Comparison of ENCODE assay signal across 18 cellular contexts in genomic region chr3:194075088-194075615, GRCh38.
DNase-seq lines count a peak whose midpoint lies in the region; ATAC-seq, FAIRE-seq and TF ChIP-seq lines count a peak whose summit lies in the region.
"Had no signal": no experiment of that assay in that cellular context is flagged by ENCODE, and none has a peak within 500 bp of the region (broad histone marks: within the 10 kb centered on the region; RNA-seq: fewer than 3 reads in every experiment).

No MANE protein-coding gene starts in this region.

- no peak for TF ChIP-seq RAD21 in K562 (CRISPR knock-in tag; conservative IDR thresholded peaks at IDR 0.05 in 1 of 2, IDR thresholded peaks at IDR 0.05 in 1 of 2)

- H3K9ac ChIP-seq in PC-3 (ENCODE audit: low read length) (no peak overlapping the region), K562 (ENCODE audit: insufficient read depth in 1 of 2, low read depth in 2 of 2, low read length in 2 of 2) (no peak overlapping the region)

- H4K20me1 ChIP-seq in PC-3 (ENCODE audit: low read length) (no peaks in the 10 kb centered on the region), K562 (replicated peaks; ENCODE audit: control insufficient read depth, insufficient read depth, low read length) (no peaks in the 10 kb centered on the region)

- 0 out of 2 replicates have a peak overlapping the region, but pooled peaks have one; percentile 4 for H2AFZ ChIP-seq in PC-3 (ENCODE audit: low read length)
- H2AFZ ChIP-seq in K562 (ENCODE audit: low read depth, low read length): no peak overlapping the region

- H3K27ac ChIP-seq in HEK293 (ENCODE audit: extremely low read depth, low read depth, low read length) (no peak overlapping the region), PC-3 (ENCODE audit: low read length) (no peak overlapping the region), K562 (ENCODE audit: extremely low read depth, low read depth, low read length) (no peak overlapping the region)
- H3K27ac ChIP-seq: HL-60 had no signal

- POLR2A ChIA-PET in HEK293 (lab: Yijun Ruan, JAX) (no interaction called here), PC-3 (lab: Charles Lee; ENCODE audit: unreplicated experiment) (interaction anchor here (0.6 to 0.7 kb wide), 3 partner anchors 72 to 127 kb away, joined by 3 to 22 read pairs (median 3); no protein-coding TSS in a partner anchor), K562 (lab: Yijun Ruan, JAX) (interaction anchor here (0.5 to 1.3 kb wide), 4 partner anchors 10 to 281 kb away, joined by 3 to 7 read pairs (median 3); no protein-coding TSS in a partner anchor)

- ATAC-seq in PC-3: peak; percentile 2; the same call in 1 of the 2 replicates
- ATAC-seq in K562: no peak
- ATAC-seq in left ventricle myocardium superior: no peak
- ATAC-seq: T-helper 17 cell had no signal

- in situ Hi-C loops in K562 (cut with MboI): no loop called here

- H3K27me3 ChIP-seq in PC-3 (ENCODE audit: low read length): no peaks in the 10 kb centered on the region
- no peaks in the 10 kb centered on the region for H3K27me3 ChIP-seq in K562 (ENCODE audit: control insufficient read depth in 2 of 2, insufficient read depth in 2 of 2, low read length in 2 of 2)
- H3K27me3 ChIP-seq: BE2C had no signal

- H3K9me3 ChIP-seq in HEK293 (ENCODE audit: control insufficient read depth, insufficient read depth, low read depth, low read length) (no peaks in the 10 kb centered on the region), PC-3 (ENCODE audit: low read length) (no peaks in the 10 kb centered on the region), K562 (replicated peaks; ENCODE audit: control insufficient read depth, insufficient read depth, low read depth, low read length) (no peaks in the 10 kb centered on the region)
- H3K9me3 ChIP-seq: BE2C had no signal

- peak overlapping the region; percentile 29 for H3K4me2 ChIP-seq in PC-3 (ENCODE audit: low read length)
- H3K4me2 ChIP-seq in K562 (ENCODE audit: insufficient read depth, low read length): no peak overlapping the region

- H3K79me2 ChIP-seq in PC-3 (ENCODE audit: low read length): no peaks in the 10 kb centered on the region
- no peaks in the 10 kb centered on the region for H3K79me2 ChIP-seq in K562 (ENCODE audit: control insufficient read depth, insufficient read depth, low read length)

- no peak for FAIRE-seq in K562 (lab: Jason Lieb, UNC)

- TF ChIP-seq EP300 in K562 (IDR thresholded peaks at IDR 0.05; ENCODE audit: low read length): no peak

- no peak for TF ChIP-seq POLR2A in K562 (conservative IDR thresholded peaks at IDR 0.05)

- BruUV-seq in PC-3 (replicated peaks; lab: Mats Ljungman, UMichigan) (no TSS peak), K562 (replicated peaks; lab: Mats Ljungman, UMichigan) (no TSS peak)

- WGBS in K562 (ENCODE audit: insufficient coverage, low coverage, missing lambda C conversion rate): 34% methylated on average over 6 of the region's 6 CpGs

- H3K9me2 ChIP-seq in PC-3 (replicated peaks; ENCODE audit: low read length): no peaks in the 10 kb centered on the region

- H3K4me3 ChIP-seq in HEK293 (ENCODE audit: low read depth, low read length): no peak overlapping the region
- H3K4me3 ChIP-seq in PC-3 (ENCODE audit: low read length): no peak overlapping the region
- no peak overlapping the region for H3K4me3 ChIP-seq in K562

- no peaks in the 10 kb centered on the region for H3K9me1 ChIP-seq in K562 (ENCODE audit: control insufficient read depth, insufficient read depth, low read length)

- intact Hi-C loops in PC-3 (cut with micrococcal nuclease) (loop anchor here (2.0 to 10.0 kb wide), 2 partner anchors 14 to 240 kb away; no protein-coding TSS in a partner anchor), K562 (cut with micrococcal nuclease) (loop anchor here (10.0 kb wide), 3 partner anchors 70 to 290 kb away; no protein-coding TSS in a partner anchor), left ventricle myocardium superior (cut with micrococcal nuclease) (no loop called here)

- H3K36me3 ChIP-seq in HEK293 (ENCODE audit: control insufficient read depth in 2 of 2, insufficient read depth in 1 of 2, low read length in 2 of 2) (no peaks in the 10 kb centered on the region), PC-3 (ENCODE audit: low read depth, low read length) (no peaks in the 10 kb centered on the region), K562 (ENCODE audit: control insufficient read depth, insufficient read depth, low read length) (no peaks in the 10 kb centered on the region)
- H3K36me3 ChIP-seq: BE2C had no signal

- CTCF ChIA-PET in HEK293 (lab: Yijun Ruan, JAX) (interaction anchor here (0.7 kb wide), 1 partner anchor 411 kb away, joined by 3 read pairs; no protein-coding TSS in a partner anchor), PC-3 (lab: Charles Lee) (interaction anchor here (0.6 kb wide), 1 partner anchor 55 kb away, joined by 3 read pairs; no protein-coding TSS in a partner anchor), K562 (lab: Yijun Ruan, JAX; ENCODE audit: low intra/inter-chr PET ratio) (no interaction called here)

- no peaks in the 10 kb centered on the region for H3F3A ChIP-seq in PC-3 (ENCODE audit: low read length, unreplicated experiment)

- H3K4me1 ChIP-seq in HEK293 (ENCODE audit: control insufficient read depth, insufficient read depth, low read length) (no peaks in the 10 kb centered on the region), PC-3 (ENCODE audit: insufficient read depth, low read length) (peaks cover 31% of the 10 kb centered on the region), K562 (replicated peaks in 1 of 2; ENCODE audit: control insufficient read depth in 2 of 2, insufficient read depth in 2 of 2, low read length in 2 of 2) (peaks cover 19 to 36% of the 10 kb centered on the region in 2 experiments)
- H3K4me1 ChIP-seq: BE2C had no signal

- DNase-seq in PC-3: no peak
- DNase-seq in K562 (ENCODE audit: extremely low read depth in 1 of 4, low spot score in 3 of 4): no peak
- peak; percentile 57 for DNase-seq in renal cortical epithelial cell (ENCODE audit: low read depth)
- DNase-seq in left ventricle myocardium superior: no peak
- no peak for DNase-seq in NCI-H2171 (lab: John Stamatoyannopoulos, UW)
- no peak for DNase-seq in Kasumi-1 (lab: John Stamatoyannopoulos, UW)
- DNase-seq: BE2C; CD8-positive, alpha-beta memory T cell; GF-D8; H9; KBM-7; NCI-H1048; NCI-H1436 treated with DMSO at 0.1 percent for 48 hours; NCI-H2081; NCI-H524; T-helper 17 cell had no signal

- TF ChIP-seq CTCF in HEK293 (tag by site-specific recombination; IDR thresholded peaks at IDR 0.05) (no peak), PC-3 (conservative IDR thresholded peaks at IDR 0.05; ENCODE audit: low read depth, low read length) (no peak), K562 (IDR thresholded peaks at IDR 0.05 in 2 of 3, conservative IDR thresholded peaks at IDR 0.05 in 1 of 3; ENCODE audit: insufficient read depth in 2 of 3, low read depth in 1 of 3, low read length in 3 of 3) (no peak)

TF ChIP-seq in HEK293, 187 proteins besides CTCF, POLR2A, EP300 and RAD21:
- 0 out of 2 replicates have a peak, but pooled peaks have one; percentile 10 for TF ChIP-seq ZNF121 (tag by site-specific recombination; IDR thresholded peaks at IDR 0.05)
- no peak for TF ChIP-seq ZNF174 (tag by site-specific recombination; IDR thresholded peaks at IDR 0.05)

TF ChIP-seq in K562, 482 proteins besides CTCF, POLR2A, EP300 and RAD21:
- TF ChIP-seq FOSL1 (tag; conservative IDR thresholded peaks at IDR 0.05): 0 out of 2 replicates have a peak, but pooled peaks have one; percentile 10
- no peak for TF ChIP-seq ZNF277 (CRISPR knock-in tag; IDR thresholded peaks at IDR 0.05; ENCODE audit: borderline replicate concordance)
- TF ChIP-seq PML (IDR thresholded peaks at IDR 0.05; ENCODE audit: low read length): no peak

Comparison
In these comparisons a context has a peak if more than half of its experiments do, and no peak if none do; other contexts are left out.
1. Of the 44 proteins assayed by ChIP-seq in both K562 and HEK293: peak only in K562: none; only in HEK293: ZNF121; in both: none; in neither: 43.